24 cellular contexts compared by ENCODE assay signal in genomic region chr12:127728285-127728684, GRCh38.
"Had no signal": no experiment of that assay in that cellular context is flagged by ENCODE, and none has a peak within 500 bp of the region (broad histone marks: within the 10 kb centered on the region; RNA-seq: fewer than 3 reads in every experiment).

No MANE protein-coding gene starts in this region.

- H3K27ac ChIP-seq: cardiac muscle cell, coronary artery, spleen, suprapubic skin, tibial artery, upper lobe of right lung had no signal

- H3K27me3 Mint-ChIP-seq: activated B cell treated with CpG ODN at 0.5 μM for 24 hours; activated CD8-positive, alpha-beta T cell treated with anti-CD3 and anti-CD28 coated beads for 36 hours; effector memory CD8-positive, alpha-beta T cell; natural killer cell treated with Interleukin-12 subunit alpha and Interleukin-12 subunit beta and Interleukin-15 and Interleukin-18, amount 100 ng/mL, for 72 hours; T-helper 17 cell had no signal

- H3K27ac Mint-ChIP-seq: activated B cell treated with CpG ODN at 0.5 μM for 24 hours; activated CD8-positive, alpha-beta T cell treated with anti-CD3 and anti-CD28 coated beads for 36 hours; activated naive CD4-positive, alpha-beta T cell treated with anti-CD3 and anti-CD28 coated beads, Interleukin-2, amount 50 U/mL, for 72 hours; activated T-cell treated with anti-CD3 and anti-CD28 coated beads, Interleukin-2, amount 50 U/mL, for 72 hours; effector memory CD8-positive, alpha-beta T cell; natural killer cell treated with Interleukin-12 subunit alpha and Interleukin-12 subunit beta and Interleukin-15 and Interleukin-18, amount 100 ng/mL, for 72 hours; T-helper 17 cell had no signal

- H3K36me3 ChIP-seq: cardiac muscle cell, spleen, suprapubic skin, tibial artery, upper lobe of right lung had no signal

- FAIRE-seq: endothelial cell of umbilical vein, frontal cortex, islet of Langerhans had no signal

- H3K36me3 Mint-ChIP-seq: brain; natural killer cell treated with Interleukin-12 subunit alpha and Interleukin-12 subunit beta and Interleukin-15 and Interleukin-18, amount 100 ng/mL, for 72 hours had no signal

- H3K4me1 Mint-ChIP-seq: activated B cell treated with CpG ODN at 0.5 μM for 24 hours, T-helper 17 cell had no signal

- H3K27me3 ChIP-seq: cardiac muscle cell, spleen, suprapubic skin, tibial artery, upper lobe of right lung had no signal

- DNase-seq: activated B cell treated with CpG ODN at 0.5 μM for 24 hours; activated CD4-positive, alpha-beta T cell treated with anti-CD3 and anti-CD28 coated beads, Interleukin-2, amount 50 U/mL, for 1 hour; activated CD8-positive, alpha-beta T cell treated with anti-CD3 and anti-CD28 coated beads for 36 hours; activated naive CD4-positive, alpha-beta T cell; activated T-cell treated with anti-CD3 and anti-CD28 coated beads, Interleukin-2, amount 50 U/mL, for 72 hours; aorta; effector memory CD8-positive, alpha-beta T cell; left ventricle myocardium superior; mucosa of descending colon; right cardiac atrium; spleen; stimulated activated naive CD4-positive, alpha-beta T cell; T-helper 17 cell; tibial artery; upper lobe of right lung had no signal

- H3K4me3 ChIP-seq: cardiac muscle cell, coronary artery, mucosa of descending colon, spleen, suprapubic skin, tibial artery, upper lobe of right lung had no signal

- ATAC-seq: activated CD8-positive, alpha-beta T cell treated with anti-CD3 and anti-CD28 coated beads for 36 hours; activated naive CD4-positive, alpha-beta T cell treated with anti-CD3 and anti-CD28 coated beads, Interleukin-2, amount 50 U/mL, for 72 hours; activated T-cell treated with anti-CD3 and anti-CD28 coated beads, Interleukin-2, amount 50 U/mL, for 72 hours; effector memory CD8-positive, alpha-beta T cell; left ventricle myocardium superior; mucosa of descending colon; natural killer cell treated with Interleukin-12 subunit alpha and Interleukin-12 subunit beta and Interleukin-15 and Interleukin-18, amount 100 ng/mL, for 72 hours; right cardiac atrium; T-helper 17 cell; upper lobe of right lung had no signal

- H3K4me1 ChIP-seq: spleen, tibial artery, upper lobe of right lung had no signal

- H3K9me3 ChIP-seq: mucosa of descending colon, suprapubic skin, tibial artery, upper lobe of right lung had no signal

- H3K4me3 Mint-ChIP-seq: activated B cell treated with CpG ODN at 0.5 μM for 24 hours; activated CD8-positive, alpha-beta T cell treated with anti-CD3 and anti-CD28 coated beads for 36 hours; activated T-cell treated with anti-CD3 and anti-CD28 coated beads, Interleukin-2, amount 50 U/mL, for 72 hours; brain; effector memory CD8-positive, alpha-beta T cell; natural killer cell treated with Interleukin-12 subunit alpha and Interleukin-12 subunit beta and Interleukin-15 and Interleukin-18, amount 100 ng/mL, for 72 hours; T-helper 17 cell had no signal
